ENCODE assay signal across 8 cellular contexts in genomic region chrX:54640103-54640428, GRCh38.
A peak's percentile ranks its signal among the peaks of the same experiment; 100 is the strongest.
DNase-seq lines count a peak whose midpoint lies in the region; ATAC-seq and TF ChIP-seq lines count a peak whose summit lies in the region.

No MANE protein-coding gene starts in this region.

- peaks cover 29% of the 10 kb centered on the region for H3K4me1 Mint-ChIP-seq in brain

- WGBS in heart right ventricle, 2 donors: 22 to 34% methylated on average over 4 of the region's 4 CpGs
- no CpG with 5 or more reads among the region's 4 CpGs for WGBS in mesodermal cell (ENCODE audit: insufficient coverage in 2 of 2), 2 experiments
- 27% methylated on average over 4 of the region's 4 CpGs for WGBS in urinary bladder

- intact Hi-C loops in heart right ventricle (cut with DNase I): loop anchor here in 3 of 10 donors (5.0 to 10.0 kb wide), 2 partner anchors 165 to 417 kb away; partner anchors contain the start of gene MAGED2 (in 2 of the 3)
- intact Hi-C loops in left cardiac atrium (cut with DNase I): loop anchor here in 1 of 2 donors (10.0 kb wide), 1 partner anchor 165 kb away; the partner anchor contains the start of gene MAGED2

- no peaks in the 10 kb centered on the region for H3K27me3 Mint-ChIP-seq in brain

- no peaks in the 10 kb centered on the region for H3K36me3 Mint-ChIP-seq in brain

- peaks cover 0 to 3% (median 0%) of the 10 kb centered on the region in 7 donors for H3K27me3 ChIP-seq in heart right ventricle

- ATAC-seq in heart right ventricle (no peak), left cardiac atrium (no peak), HG02852 (IDR thresholded peaks at IDR 0.05; ENCODE audit: unreplicated experiment) (no peak)

- H3K9me3 ChIP-seq in heart right ventricle (peaks cover 0 to 2% (median 0%) of the 10 kb centered on the region in 11 donors), mesodermal cell (ENCODE audit: control insufficient read depth, low read length) (no peaks in the 10 kb centered on the region)

- H3K27ac Mint-ChIP-seq in brain: peak overlapping the region; percentile 99 to 100 (median 99)

- no peak for DNase-seq in heart right ventricle
- no peak for DNase-seq in left cardiac atrium
- no peak for DNase-seq in middle frontal gyrus (ENCODE audit: extremely low spot score, low spot score)
- no peak for DNase-seq in SKM-1 treated with dmso at 0.1 percent for 144 hours (lab: John Stamatoyannopoulos, UW; ENCODE audit: unreplicated experiment)

- peak overlapping the region; percentile 78 to 94 (median 90) for H3K27ac ChIP-seq in heart right ventricle
- peak overlapping the region; percentile 99 for H3K27ac ChIP-seq in mesodermal cell (ENCODE audit: low read depth, low read length, severe bottlenecking)
- H3K27ac ChIP-seq in urinary bladder (ENCODE audit: low read depth): peak overlapping the region; percentile 78

- TF ChIP-seq CTCF in heart right ventricle (IDR thresholded peaks at IDR 0.05): peak in 1 of 9 donors; percentile 4
- TF ChIP-seq CTCF in brain (conservative IDR thresholded peaks at IDR 0.05): no peak

- H3K4me3 ChIP-seq in heart right ventricle (peak overlapping the region in 9 of 10 donors; percentile 23 to 59 (median 53)), mesodermal cell (ENCODE audit: extremely low read depth, insufficient read depth, low read length, poor library complexity, severe bottlenecking) (peak overlapping the region; percentile 35), urinary bladder (ENCODE audit: low read depth, low read length) (no peak overlapping the region)

- H3K4me1 ChIP-seq in heart right ventricle (peaks cover 0 to 16% (median 4%) of the 10 kb centered on the region in 9 donors), mesodermal cell (ENCODE audit: control insufficient read depth, insufficient read depth, low read length, poor library complexity, severe bottlenecking) (no peaks in the 10 kb centered on the region), urinary bladder (ENCODE audit: insufficient read depth) (no peaks in the 10 kb centered on the region)

- no peaks in the 10 kb centered on the region for H3K36me3 ChIP-seq in heart right ventricle
- no peaks in the 10 kb centered on the region for H3K36me3 ChIP-seq in mesodermal cell (ENCODE audit: control insufficient read depth, insufficient read depth, low read length)
- no peaks in the 10 kb centered on the region for H3K36me3 ChIP-seq in urinary bladder (ENCODE audit: insufficient read depth)

- H3K9me3 Mint-ChIP-seq in brain: peaks cover 7 to 29% (median 9%) of the 10 kb centered on the region in 5 experiments

- peak overlapping the region; percentile 89 to 98 (median 93) for H3K4me3 Mint-ChIP-seq in brain
